In genomic region chr11:6297831-6298230, GRCh38 we compare ENCODE assay signal across 9 cellular contexts. TPM values are rescaled to one million over a fixed set of nuclear protein-coding genes. Genes with fewer than 3 reads are reported as not detected.
DNase-seq lines count a peak whose midpoint lies in the region; ATAC-seq, FAIRE-seq and TF ChIP-seq lines count a peak whose summit lies in the region.
"Had no signal": no experiment of that assay in that cellular context is flagged by ENCODE, and none has a peak within 500 bp of the region (broad histone marks: within the 10 kb centered on the region; RNA-seq: fewer than 3 reads in every experiment).

No MANE protein-coding gene starts in this region.

- no peak overlapping the region for H3K9ac ChIP-seq in DND-41 (ENCODE audit: low read depth, low read length)

- H3K4me3 ChIP-seq in DND-41 (ENCODE audit: low read depth in 1 of 2, low read length in 2 of 2) (no peak overlapping the region), astrocyte of the spinal cord (ENCODE audit: low read depth, low read length) (no peak overlapping the region)

- TF ChIP-seq CTCF in DND-41 (IDR thresholded peaks at IDR 0.05; ENCODE audit: borderline replicate concordance, extremely low read depth, low read length, poor library complexity, severe bottlenecking) (peak; percentile 54), astrocyte of the spinal cord (IDR thresholded peaks at IDR 0.05; ENCODE audit: low read depth, low read length) (peak; percentile 44)

- no peak overlapping the region for H3K4me2 ChIP-seq in DND-41 (ENCODE audit: insufficient read depth, low read length)

- no peaks in the 10 kb centered on the region for H3K79me2 ChIP-seq in DND-41 (ENCODE audit: insufficient read depth, low read length)

- no peak for FAIRE-seq in HTR-8/SVneo (lab: Jason Lieb, UNC)

- no peaks in the 10 kb centered on the region for H4K20me1 ChIP-seq in DND-41 (ENCODE audit: insufficient read depth, low read length)

- DNase-seq in DND-41 (no peak), HTR-8/SVneo (ENCODE audit: insufficient read length, low spot score) (peak; percentile 25), astrocyte of the spinal cord (ENCODE audit: low read depth, low spot score) (no peak), myocyte (ENCODE audit: low read depth) (peak; percentile 28), NCI-H2196 (lab: John Stamatoyannopoulos, UW; ENCODE audit: unreplicated experiment) (no peak), NCI-H2081 treated with DMSO at 0.1 percent for 48 hours (lab: John Stamatoyannopoulos, UW) (no peak)
- DNase-seq: activated CD4-positive, CD25-positive, alpha-beta regulatory T cell had no signal

- H3K27me3 ChIP-seq in DND-41 (ENCODE audit: insufficient read depth, low read length, poor library complexity), result peaks cover 7% of the 10 kb centered on the region

- no peaks in the 10 kb centered on the region for H3K4me1 ChIP-seq in DND-41 (ENCODE audit: insufficient read depth, low read length)

- in situ Hi-C loops in astrocyte of the spinal cord (cut with HindIII; ENCODE audit: low sequenced_read_pairs), result no loop called here

- no peaks in the 10 kb centered on the region for H3K9me3 ChIP-seq in DND-41 (ENCODE audit: insufficient read depth, low read length, severe bottlenecking)

- ATAC-seq in DND-41 (ENCODE audit: insufficient read depth, low read depth) (no peak), HG03432 (IDR thresholded peaks at IDR 0.05; ENCODE audit: unreplicated experiment) (no peak), HG03108 (IDR thresholded peaks at IDR 0.05; ENCODE audit: unreplicated experiment) (no peak)

- no peaks in the 10 kb centered on the region for H3K36me3 ChIP-seq in DND-41 (ENCODE audit: insufficient read depth, low read length)

- no peak overlapping the region for H3K27ac ChIP-seq in DND-41 (ENCODE audit: low read length)

- no peak overlapping the region for H2AFZ ChIP-seq in DND-41 (ENCODE audit: low read depth, low read length)

RNA-seq across cellular contexts. Expression of gene CAVIN3, which starts 22.5 kb away (rescaled TPM):
- 124 and 168 TPM in 2 replicates for total RNA-seq in myocyte
- polyA plus RNA-seq in myocyte (2012), result 69.9 TPM

RNA-seq across cellular contexts. Expression of gene CCKBR, which starts 38.2 kb away (rescaled TPM):
- not detected in 2 replicates for total RNA-seq in myocyte
- polyA plus RNA-seq in myocyte (2012), result not detected

RNA-seq across cellular contexts. Expression of gene CNGA4, which starts 58.9 kb away (rescaled TPM):
- 0.10 TPM in 1 of 2 replicates, not detected in the other for total RNA-seq in myocyte
- polyA plus RNA-seq in myocyte (2012), result 0.11 TPM

Comparison
In these comparisons a context has a peak if more than half of its experiments do, and no peak if none do; other contexts are left out.
1. DNase-seq: peak in HTR-8/SVneo (single experiment) and myocyte (single experiment); none in DND-41 (single experiment), astrocyte of the spinal cord (single experiment), NCI-H2196 (single experiment) and NCI-H2081 treated with DMSO at 0.1 percent for 48 hours (single experiment).